Comparison of ENCODE assay signal across 32 cellular contexts in genomic region chr6:138331444-138331843, GRCh38. TPM values are rescaled to one million over a fixed set of nuclear protein-coding genes. Genes with fewer than 3 reads are reported as not detected.
"Had no signal": no experiment of that assay in that cellular context is flagged by ENCODE, and none has a peak within 500 bp of the region (broad histone marks: within the 10 kb centered on the region; RNA-seq: fewer than 3 reads in every experiment).

No MANE protein-coding gene starts in this region.

- H3K27ac ChIP-seq: breast epithelium, neutrophil, right lobe of liver, testis, transverse colon had no signal

- H3K4me1 Mint-ChIP-seq: nephron had no signal

- H3K27ac Mint-ChIP-seq: activated naive CD4-positive, alpha-beta T cell treated with anti-CD3 and anti-CD28 coated beads, Interleukin-2, amount 50 U/mL, for 72 hours; activated T-cell treated with anti-CD3 and anti-CD28 coated beads, Interleukin-2, amount 50 U/mL, for 24 hours had no signal

- H3K9me3 ChIP-seq: breast epithelium, neutrophil, right lobe of liver, testis, transverse colon had no signal

- H3K36me3 ChIP-seq: breast epithelium, neutrophil, right lobe of liver had no signal

- H3K4me3 Mint-ChIP-seq: activated T-cell treated with anti-CD3 and anti-CD28 coated beads, Interleukin-2, amount 50 U/mL, for 24 hours; nephron had no signal

- DNase-seq: activated CD4-positive, alpha-beta T cell treated with anti-CD3 and anti-CD28 coated beads for 48 hours; activated CD4-positive, alpha-beta T cell treated with anti-CD3 and anti-CD28 coated beads, Interleukin-2, amount 50 U/mL, for 48 hours; activated CD8-positive, alpha-beta memory T cell treated with anti-CD3 and anti-CD28 coated beads, Interleukin-2, amount 50 U/mL, for 48 hours; activated naive CD4-positive, alpha-beta T cell; activated T-cell treated with anti-CD3 and anti-CD28 coated beads, Interleukin-2, amount 50 U/mL, for 24 hours; central memory CD4-positive, alpha-beta T cell; head of caudate nucleus; hippocampal formation; left cardiac atrium; left ventricle myocardium superior; right lobe of liver; stimulated activated CD4-positive, alpha-beta T cell treated with anti-CD3 and anti-CD28 coated beads, Interleukin-2, amount 100 ng/mL, for 48 hours; stimulated activated naive CD4-positive, alpha-beta T cell treated with Interleukin-2 at 50 U/mL for 16 hours; testis; transverse colon had no signal

- H3K9me3 Mint-ChIP-seq: activated naive CD4-positive, alpha-beta T cell treated with anti-CD3 and anti-CD28 coated beads, Interleukin-2, amount 50 U/mL, for 72 hours; activated T-cell treated with anti-CD3 and anti-CD28 coated beads, Interleukin-2, amount 50 U/mL, for 24 hours; nephron had no signal

- H3K4me3 ChIP-seq: breast epithelium, right lobe of liver, testis, transverse colon had no signal

- ATAC-seq: activated CD4-positive, CD25-positive, alpha-beta regulatory T cell treated with anti-CD3 and anti-CD28 coated beads, Interleukin-2, amount 50 U/mL, for 24 hours; activated naive CD4-positive, alpha-beta T cell treated with anti-CD3 and anti-CD28 coated beads, Interleukin-2, amount 50 U/mL, for 72 hours; left cardiac atrium; left ventricle myocardium superior; right lobe of liver had no signal

- FAIRE-seq: endothelial cell of umbilical vein, keratinocyte had no signal

- H3K27me3 ChIP-seq: breast epithelium, neutrophil, right lobe of liver, testis, transverse colon had no signal

- H3K4me1 ChIP-seq: breast epithelium, right lobe of liver, testis, transverse colon had no signal

RNA-seq across cellular contexts. Expression of gene SMIM28, which starts 46.3 kb away (rescaled TPM):
- total RNA-seq: activated naive CD4-positive, alpha-beta T cell treated with anti-CD3 and anti-CD28 coated beads, Interleukin-2, amount 50 U/mL, for 72 hours; breast epithelium; endothelial cell of umbilical vein; fibroblast of lung; fibroblast of villous mesenchyme; left cardiac atrium; left ventricle myocardium superior; lung microvascular endothelial cell; mucosa of gallbladder; osteocyte; posterior vena cava; right lobe of liver; skeletal muscle tissue; T-helper 1 cell treated with Interleukin-12 subunit alpha and Interleukin-12 subunit beta and Interleukin-4 antibody, amounts not matched to agents 30 ng/mL and 1 ng/mL, for 36 hours; testis; urinary bladder had no signal
- polyA plus RNA-seq: endothelial cell of umbilical vein, esophagus, fibroblast of lung, keratinocyte, urinary bladder had no signal
